In the genomic region with DNA sequence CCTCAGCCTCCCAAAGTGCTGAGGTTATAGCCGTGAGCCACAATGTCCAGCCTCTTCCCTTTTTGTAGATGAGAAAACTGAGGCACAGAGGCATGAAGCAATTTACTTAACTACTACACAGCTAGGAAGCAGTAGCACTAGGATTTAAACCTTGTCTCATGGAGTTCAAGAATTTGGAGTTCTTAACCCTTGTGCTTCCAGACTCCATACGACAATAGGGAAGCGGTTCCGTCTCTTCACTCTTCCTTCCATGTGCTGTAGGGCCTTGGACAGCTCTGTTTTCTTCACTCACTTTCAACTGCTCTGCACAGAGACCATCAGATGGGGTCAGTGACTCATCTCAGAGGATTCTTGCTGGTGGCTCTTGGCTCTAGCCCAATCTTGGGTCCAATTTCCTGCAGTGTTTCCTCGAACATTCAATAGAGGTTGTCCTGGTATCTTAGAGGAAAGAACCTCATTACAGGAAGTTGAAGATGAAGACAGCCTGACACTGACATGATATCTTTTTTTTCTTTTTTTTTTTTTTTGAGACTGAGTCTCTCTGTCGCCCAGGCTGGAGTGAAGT, we compare ENCODE assay signal across 8 cellular contexts. TPM values are rescaled to one million over a fixed set of nuclear protein-coding genes. Genes with fewer than 3 reads are reported as not detected.
DNase-seq lines count a peak whose midpoint lies in the region; ATAC-seq and TF ChIP-seq lines count a peak whose summit lies in the region.

No MANE protein-coding gene starts in this region.

- TF ChIP-seq CTCF in right atrium auricular region (IDR thresholded peaks at IDR 0.05) (no peak), fibroblast of lung (conservative IDR thresholded peaks at IDR 0.05 in 1 of 2, IDR thresholded peaks at IDR 0.05 in 1 of 2; ENCODE audit: low read depth in 1 of 2, low read length in 2 of 2) (no peak)

- H3K4me2 ChIP-seq in fibroblast of lung (ENCODE audit: extremely low read depth, insufficient read depth, low read length): peak overlapping the region; percentile 44

- ATAC-seq in Right ventricle myocardium inferior: peak; percentile 48
- ATAC-seq in HG03457 (IDR thresholded peaks at IDR 0.05; ENCODE audit: unreplicated experiment): no peak
- no peak for ATAC-seq in GM18505 (IDR thresholded peaks at IDR 0.05; ENCODE audit: unreplicated experiment)

- H3K27me3 ChIP-seq in right atrium auricular region (no peaks in the 10 kb centered on the region), fibroblast of lung (ENCODE audit: control insufficient read depth, insufficient read depth, low read length) (peaks cover 3% of the 10 kb centered on the region)

- H3K9me3 ChIP-seq in right atrium auricular region: no peaks in the 10 kb centered on the region
- H3K9me3 ChIP-seq in fibroblast of lung (ENCODE audit: control insufficient read depth, insufficient read depth, low read depth, low read length): no peaks in the 10 kb centered on the region

- H3K9ac ChIP-seq in fibroblast of lung (ENCODE audit: insufficient read depth, low read length): no peak overlapping the region

- no peak overlapping the region for H3K27ac ChIP-seq in right atrium auricular region
- no peak overlapping the region for H3K27ac ChIP-seq in fibroblast of lung (ENCODE audit: insufficient read depth, low read length)

- intact Hi-C loops in Right ventricle myocardium inferior (cut with DNase I): no loop called here

- H3K36me3 ChIP-seq in right atrium auricular region: no peaks in the 10 kb centered on the region
- H3K36me3 ChIP-seq in fibroblast of lung (ENCODE audit: control insufficient read depth, insufficient read depth, low read length): no peaks in the 10 kb centered on the region

- DNase-seq in Right ventricle myocardium inferior (ENCODE audit: missing footprints) (no peak), right atrium auricular region (ENCODE audit: low spot score) (no peak), T-helper 22 cell (ENCODE audit: low read depth) (peak; percentile 14), fibroblast of lung (ENCODE audit: low read depth in 2 of 2) (peak; percentile 79 to 81), stromal cell of bone marrow (ENCODE audit: low read depth) (peak; percentile 59)
- DNase-seq in effector CD4-positive, alpha-beta T cell: no peak

- no peaks in the 10 kb centered on the region for H4K20me1 ChIP-seq in fibroblast of lung (ENCODE audit: control insufficient read depth, extremely low read depth, insufficient read depth, low read length)

- no peaks in the 10 kb centered on the region for H3K4me1 ChIP-seq in right atrium auricular region
- peaks cover 3% of the 10 kb centered on the region for H3K4me1 ChIP-seq in fibroblast of lung (ENCODE audit: control insufficient read depth, extremely low read depth, insufficient read depth, low read length)

- H3K79me2 ChIP-seq in fibroblast of lung (ENCODE audit: control insufficient read depth, insufficient read depth, low read length): no peaks in the 10 kb centered on the region

- H3K4me3 ChIP-seq in right atrium auricular region: no peak overlapping the region
- no peak overlapping the region for H3K4me3 ChIP-seq in fibroblast of lung (replicated peaks in 1 of 4; ENCODE audit: control extremely low read depth in 1 of 4, insufficient read depth in 1 of 4, low read depth in 3 of 4, low read length in 4 of 4)

- no peak for TF ChIP-seq POLR2A in GM18505 (IDR thresholded peaks at IDR 0.05; ENCODE audit: borderline replicate concordance, extremely low read depth, insufficient read depth, insufficient read length)

- H2AFZ ChIP-seq in fibroblast of lung (ENCODE audit: low read length): peak overlapping the region; percentile 16

RNA-seq across cellular contexts. Expression of gene ITGAL, which starts 19.3 kb away (rescaled TPM):
- total RNA-seq in Right ventricle myocardium inferior (4.2 TPM), right atrium auricular region (1 to 10 TPM; 2.0 to 2.6 TPM), fibroblast of lung (not detected in 2 replicates)
- polyA plus RNA-seq in fibroblast of lung: not detected in 2 replicates
- not detected in 2 replicates for polyA plus RNA-seq in fibroblast of lung (2012)
- not detected in 2 replicates for polyA minus RNA-seq in fibroblast of lung (ENCODE audit: low replicate concordance)

RNA-seq across cellular contexts. Expression of gene ZNF768, which starts 34.5 kb away (rescaled TPM):
- 73.8 TPM for total RNA-seq in Right ventricle myocardium inferior
- 10 to 100 TPM; 41.1 to 51.4 TPM for total RNA-seq in right atrium auricular region
- 21.8 and 23.9 TPM in 2 replicates for total RNA-seq in fibroblast of lung
- 8.2 and 9.5 TPM in 2 replicates for polyA plus RNA-seq in fibroblast of lung
- 15.2 and 17.6 TPM in 2 replicates for polyA plus RNA-seq in fibroblast of lung (2012)
- polyA minus RNA-seq in fibroblast of lung (ENCODE audit: low replicate concordance): 6.8 and 7.2 TPM in 2 replicates

RNA-seq across cellular contexts. Expression of gene ZNF747, which starts 42.8 kb away (rescaled TPM):
- total RNA-seq in Right ventricle myocardium inferior (5.7 TPM), right atrium auricular region (10 to 100 TPM; 13.3 to 16.2 TPM), fibroblast of lung (7.4 and 10.6 TPM in 2 replicates)
- 3.9 and 4.4 TPM in 2 replicates for polyA plus RNA-seq in fibroblast of lung
- polyA plus RNA-seq in fibroblast of lung (2012): 3.2 and 3.6 TPM in 2 replicates
- polyA minus RNA-seq in fibroblast of lung (ENCODE audit: low replicate concordance): 2.9 and 7.4 TPM in 2 replicates

RNA-seq across cellular contexts. Expression of gene SEPHS2, which starts 46.2 kb away (rescaled TPM):
- total RNA-seq in Right ventricle myocardium inferior: 29.3 TPM
- 10 to 100 TPM; 18.2 to 18.6 TPM for total RNA-seq in right atrium auricular region
- total RNA-seq in fibroblast of lung: 19.3 and 26.6 TPM in 2 replicates
- 39.3 and 41.8 TPM in 2 replicates for polyA plus RNA-seq in fibroblast of lung
- polyA plus RNA-seq in fibroblast of lung (2012): 36.0 and 37.4 TPM in 2 replicates
- polyA minus RNA-seq in fibroblast of lung (ENCODE audit: low replicate concordance): 6.7 and 10.1 TPM in 2 replicates

Comparison
In these comparisons a context has a peak if more than half of its experiments do, and no peak if none do; other contexts are left out.
1. DNase-seq: peak in T-helper 22 cell (single experiment), fibroblast of lung (2 of 2) and stromal cell of bone marrow (single experiment); none in Right ventricle myocardium inferior (single experiment), right atrium auricular region (single experiment) and effector CD4-positive, alpha-beta T cell (single experiment).